ENCODE assay signal across 1 cellular context in genomic region chr9:123597926-123598556, GRCh38.
TF ChIP-seq lines count a peak whose summit lies in the region.

No MANE protein-coding gene starts in this region.

TF ChIP-seq in HepG2, 621 proteins besides CTCF, POLR2A, EP300 and RAD21 (continued from another document):
- TF ChIP-seq NR2F1 (CRISPR knock-in tag; IDR thresholded peaks at IDR 0.05) (peak in 1 of 2 experiments; percentile 20; a peak in 1 of 4 replicates), NR2C2 (CRISPR knock-in tag; IDR thresholded peaks at IDR 0.05; ENCODE audit: borderline replicate concordance) (peak; percentile 71), MNT (IDR thresholded peaks at IDR 0.05) (no peak), HNF4A (CRISPR knock-in tag; IDR thresholded peaks at IDR 0.05) (peak; percentile 5; the same call in 1 of the 2 replicates), ATF7 (IDR thresholded peaks at IDR 0.05) (peak; percentile 76), ATF7 (CRISPR knock-in tag; IDR thresholded peaks at IDR 0.05) (no peak), POLR2G (IDR thresholded peaks at IDR 0.05; ENCODE audit: low read depth, low read length) (no peak), ONECUT2 (CRISPR knock-in tag; IDR thresholded peaks at IDR 0.05) (no peak)
